In genomic region chr2:14285812-14286211, GRCh38 we compare ENCODE assay signal across 23 cellular contexts.
"Had no signal": no experiment of that assay in that cellular context is flagged by ENCODE, and none has a peak within 500 bp of the region (broad histone marks: within the 10 kb centered on the region; RNA-seq: fewer than 3 reads in every experiment).

No MANE protein-coding gene starts in this region.

- DNase-seq: activated CD4-positive, alpha-beta memory T cell treated with anti-CD3 and anti-CD28 coated beads, Interleukin-2, amount 10 ng/mL, durations not matched to agents 7 days and 5 days; activated CD4-positive, alpha-beta T cell treated with anti-CD3 and anti-CD28 coated beads, Interleukin-2, amount 10 ng/mL, durations not matched to agents 24 days and 14 days; activated effector memory CD4-positive, alpha-beta T cell treated with Interleukin-2 at 50 U/mL for 16 hours; activated naive CD4-positive, alpha-beta T cell treated with anti-CD3 and anti-CD28 coated beads for 36 hours; activated naive CD8-positive, alpha-beta T cell treated with anti-CD3 and anti-CD28 coated beads, Interleukin-2, amount 10 ng/mL, durations not matched to agents 7 days and 5 days; activated T-cell treated with anti-CD3 and anti-CD28 coated beads, Interleukin-2, amount 50 U/mL, for 72 hours; amniotic stem cell; effector CD4-positive, alpha-beta T cell; foreskin melanocyte; kidney glomerular epithelial cell; left ventricle myocardium inferior; naive thymus-derived CD8-positive, alpha-beta T cell; psoas muscle; spleen; stimulated activated CD4-positive, alpha-beta T cell treated with anti-CD3 and anti-CD28 coated beads, Interleukin-4, amount 100 ng/mL, for 24 hours; stimulated activated naive CD4-positive, alpha-beta T cell treated with Interleukin-2 at 50 U/mL for 16 hours; T-helper 17 cell; thyroid gland had no signal

- H3K36me3 ChIP-seq: cardiac muscle cell, left ventricle myocardium inferior, right atrium auricular region, spleen, thyroid gland had no signal

- H3K4me1 ChIP-seq: left ventricle myocardium inferior, psoas muscle, right atrium auricular region, spleen, thyroid gland had no signal

- H3K4me2 ChIP-seq: hepatocyte had no signal

- H3K27me3 Mint-ChIP-seq: activated CD4-positive, alpha-beta memory T cell treated with anti-CD3 and anti-CD28 coated beads, Interleukin-2, amount 10 ng/mL, durations not matched to agents 7 days and 5 days; activated CD4-positive, alpha-beta T cell treated with anti-CD3 and anti-CD28 coated beads, Interleukin-2, amount 10 ng/mL, durations not matched to agents 24 days and 14 days; activated naive CD8-positive, alpha-beta T cell treated with anti-CD3 and anti-CD28 coated beads, Interleukin-2, amount 10 ng/mL, durations not matched to agents 7 days and 5 days; dendritic cell treated with granulocyte-macrophage colony-stimulating factor and Interleukin-4, amounts not matched to agents 40 ng/mL and 50 ng/mL, for 4 days; naive thymus-derived CD8-positive, alpha-beta T cell; T-helper 17 cell had no signal

- H2AFZ ChIP-seq: hepatocyte had no signal

- H3K27ac ChIP-seq: cardiac muscle cell, hepatocyte, left ventricle myocardium inferior, psoas muscle, right atrium auricular region, spleen, thyroid gland had no signal

- H3K36me3 Mint-ChIP-seq: activated naive CD8-positive, alpha-beta T cell treated with anti-CD3 and anti-CD28 coated beads, Interleukin-2, amount 10 ng/mL, durations not matched to agents 7 days and 5 days; mesothelial cell of epicardium had no signal

- H3K4me1 Mint-ChIP-seq: activated CD4-positive, alpha-beta memory T cell treated with anti-CD3 and anti-CD28 coated beads, Interleukin-2, amount 10 ng/mL, durations not matched to agents 7 days and 5 days; activated CD4-positive, alpha-beta T cell treated with anti-CD3 and anti-CD28 coated beads, Interleukin-2, amount 10 ng/mL, durations not matched to agents 24 days and 14 days; activated naive CD8-positive, alpha-beta T cell treated with anti-CD3 and anti-CD28 coated beads, Interleukin-2, amount 10 ng/mL, durations not matched to agents 7 days and 5 days; naive thymus-derived CD8-positive, alpha-beta T cell; T-helper 17 cell had no signal

- H3K9me3 Mint-ChIP-seq: activated CD4-positive, alpha-beta T cell treated with anti-CD3 and anti-CD28 coated beads, Interleukin-2, amount 10 ng/mL, durations not matched to agents 24 days and 14 days; activated naive CD4-positive, alpha-beta T cell treated with anti-CD3 and anti-CD28 coated beads for 36 hours; mesothelial cell of epicardium had no signal

- ATAC-seq: activated T-cell treated with anti-CD3 and anti-CD28 coated beads, Interleukin-2, amount 50 U/mL, for 72 hours; naive thymus-derived CD8-positive, alpha-beta T cell; psoas muscle; T-helper 17 cell had no signal

- H3K4me3 Mint-ChIP-seq: activated CD4-positive, alpha-beta memory T cell treated with anti-CD3 and anti-CD28 coated beads, Interleukin-2, amount 10 ng/mL, durations not matched to agents 7 days and 5 days; activated CD4-positive, alpha-beta T cell treated with anti-CD3 and anti-CD28 coated beads, Interleukin-2, amount 10 ng/mL, durations not matched to agents 24 days and 14 days; activated naive CD4-positive, alpha-beta T cell treated with anti-CD3 and anti-CD28 coated beads for 36 hours; activated naive CD8-positive, alpha-beta T cell treated with anti-CD3 and anti-CD28 coated beads, Interleukin-2, amount 10 ng/mL, durations not matched to agents 7 days and 5 days; activated T-cell treated with anti-CD3 and anti-CD28 coated beads, Interleukin-2, amount 50 U/mL, for 72 hours; dendritic cell treated with granulocyte-macrophage colony-stimulating factor and Interleukin-4, amounts not matched to agents 40 ng/mL and 50 ng/mL, for 4 days; mesothelial cell of epicardium; naive thymus-derived CD8-positive, alpha-beta T cell; T-helper 17 cell had no signal

- H3K27ac Mint-ChIP-seq: activated CD4-positive, alpha-beta memory T cell treated with anti-CD3 and anti-CD28 coated beads, Interleukin-2, amount 10 ng/mL, durations not matched to agents 7 days and 5 days; activated CD4-positive, alpha-beta T cell treated with anti-CD3 and anti-CD28 coated beads, Interleukin-2, amount 10 ng/mL, durations not matched to agents 24 days and 14 days; activated naive CD4-positive, alpha-beta T cell treated with anti-CD3 and anti-CD28 coated beads for 36 hours; activated naive CD8-positive, alpha-beta T cell treated with anti-CD3 and anti-CD28 coated beads, Interleukin-2, amount 10 ng/mL, durations not matched to agents 7 days and 5 days; activated T-cell treated with anti-CD3 and anti-CD28 coated beads, Interleukin-2, amount 50 U/mL, for 72 hours; dendritic cell treated with granulocyte-macrophage colony-stimulating factor and Interleukin-4, amounts not matched to agents 40 ng/mL and 50 ng/mL, for 4 days; mesothelial cell of epicardium; naive thymus-derived CD8-positive, alpha-beta T cell; T-helper 17 cell had no signal

- H3K27me3 ChIP-seq: cardiac muscle cell, hepatocyte, right atrium auricular region, spleen, thyroid gland had no signal

- H3K9me3 ChIP-seq: left ventricle myocardium inferior, psoas muscle, right atrium auricular region, spleen, thyroid gland had no signal

- H3K79me2 ChIP-seq: hepatocyte had no signal

- H3K4me3 ChIP-seq: cardiac muscle cell, hepatocyte, left ventricle myocardium inferior, psoas muscle, right atrium auricular region, spleen, thyroid gland had no signal
